ENCODE assay signal across 1 cellular context in the genomic region with DNA sequence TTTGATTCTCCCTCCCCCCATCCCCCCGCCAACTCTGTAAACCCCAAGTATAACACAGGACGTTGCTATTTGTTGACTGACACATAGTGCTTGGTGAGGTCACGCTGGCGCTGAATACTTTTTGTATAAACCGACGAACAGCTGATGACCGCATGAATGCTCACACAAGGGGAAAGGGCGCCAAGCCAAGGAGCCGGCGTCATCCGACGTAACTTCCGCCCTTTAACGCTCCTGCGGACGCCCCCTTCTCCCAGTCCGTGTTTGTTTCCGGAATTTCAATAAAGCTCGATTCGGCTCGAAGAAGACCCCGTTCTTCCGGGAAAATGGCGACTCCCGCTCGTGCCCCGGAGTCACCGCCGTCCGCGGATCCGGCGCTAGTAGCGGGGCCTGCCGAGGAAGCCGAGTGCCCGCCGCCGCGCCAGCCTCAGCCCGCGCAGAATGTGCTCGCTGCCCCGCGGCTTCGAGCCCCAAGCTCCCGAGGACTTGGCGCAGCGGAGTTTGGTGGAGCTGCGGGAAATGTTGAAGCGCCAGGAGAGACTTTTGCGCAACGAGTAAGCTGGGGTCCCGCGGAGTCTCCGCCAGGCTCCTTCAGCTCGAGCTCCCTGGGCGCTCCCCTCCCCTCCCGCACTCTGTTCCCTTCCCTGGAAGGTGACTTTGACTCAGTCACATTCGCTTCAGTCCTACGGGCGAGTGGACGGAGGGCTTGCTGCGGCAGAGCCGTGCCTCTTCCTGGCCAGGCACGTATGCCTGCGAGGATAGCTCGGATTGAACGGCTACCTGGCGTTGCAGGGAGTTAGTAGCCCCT.
TF ChIP-seq lines count a peak whose summit lies in the region.

Gene POLR2M (plus strand): TSS at position 310 of the 805 bp plus-strand sequence. CDS start 129 bp downstream, at position 439.

TF ChIP-seq in HEK293, 187 proteins besides CTCF, POLR2A, EP300 and RAD21 (continued from another document and continues in another):
- TF ChIP-seq ZBTB21 (tag by site-specific recombination; IDR thresholded peaks at IDR 0.05) (peak; percentile 98), ZNF335 (tag by site-specific recombination; conservative IDR thresholded peaks at IDR 0.05) (peak; percentile 93), ZNF558 (tag by site-specific recombination; IDR thresholded peaks at IDR 0.05) (0 out of 2 replicates have a peak, but pooled peaks have one; percentile 17), GLIS2 (tag by site-specific recombination; IDR thresholded peaks at IDR 0.05) (no peak), SETDB1 (IDR thresholded peaks at IDR 0.05; ENCODE audit: insufficient read length, low read length) (peak; percentile 45), TRIM28 (IDR thresholded peaks at IDR 0.05; ENCODE audit: borderline replicate concordance, low read length) (no peak), ZNF639 (tag by site-specific recombination; IDR thresholded peaks at IDR 0.05) (0 out of 2 replicates have a peak, but pooled peaks have one; percentile 24), ZBTB6 (tag by site-specific recombination; IDR thresholded peaks at IDR 0.05) (no peak), ZNF777 (tag by site-specific recombination; IDR thresholded peaks at IDR 0.05; ENCODE audit: borderline replicate concordance) (no peak), ZNF426 (tag by site-specific recombination; IDR thresholded peaks at IDR 0.05) (no peak), ZBTB8A (tag by site-specific recombination; IDR thresholded peaks at IDR 0.05) (peak; percentile 47), ZNF610 (tag by site-specific recombination; IDR thresholded peaks at IDR 0.05; ENCODE audit: borderline replicate concordance) (peak; percentile 46; the same call in 1 of the 2 replicates), ATF2 (tag by site-specific recombination; IDR thresholded peaks at IDR 0.05; ENCODE audit: low read depth) (peak; percentile 92), ZBTB17 (tag by site-specific recombination; IDR thresholded peaks at IDR 0.05) (peak; percentile 73), ZNF776 (tag by site-specific recombination; IDR thresholded peaks at IDR 0.05; ENCODE audit: borderline replicate concordance) (no peak), ZFP37 (tag by site-specific recombination; IDR thresholded peaks at IDR 0.05) (0 out of 2 replicates have a peak, but pooled peaks have one; percentile 69), ZNF26 (tag by site-specific recombination; IDR thresholded peaks at IDR 0.05) (no peak), GLI2 (tag by site-specific recombination; IDR thresholded peaks at IDR 0.05; ENCODE audit: borderline replicate concordance, low read depth) (no peak), REPIN1 (tag by site-specific recombination; IDR thresholded peaks at IDR 0.05; ENCODE audit: low read depth) (no peak), ZNF19 (tag by site-specific recombination; IDR thresholded peaks at IDR 0.05; ENCODE audit: low read depth) (no peak), ZBTB7A (tag by site-specific recombination; IDR thresholded peaks at IDR 0.05; ENCODE audit: low read depth) (0 out of 2 replicates have a peak, but pooled peaks have one; percentile 29), ZNF692 (tag by site-specific recombination; IDR thresholded peaks at IDR 0.05) (peak; percentile 58; the same call in 1 of the 2 replicates), ZNF596 (tag by site-specific recombination; IDR thresholded peaks at IDR 0.05) (no peak), ZNF266 (tag by site-specific recombination; IDR thresholded peaks at IDR 0.05; ENCODE audit: low read depth) (no peak), ZNF341 (tag by site-specific recombination; IDR thresholded peaks at IDR 0.05; ENCODE audit: low read depth) (0 out of 2 replicates have a peak, but pooled peaks have one; percentile 17), ZNF202 (tag by site-specific recombination; IDR thresholded peaks at IDR 0.05; ENCODE audit: borderline replicate concordance) (no peak), SP7 (tag by site-specific recombination; IDR thresholded peaks at IDR 0.05) (peak; percentile 71), KLF10 (tag by site-specific recombination; IDR thresholded peaks at IDR 0.05) (peak; percentile 74; the same call in 1 of the 2 replicates), MZF1 (tag by site-specific recombination; IDR thresholded peaks at IDR 0.05; ENCODE audit: borderline replicate concordance) (no peak)
- TF ChIP-seq, protein P1, sequence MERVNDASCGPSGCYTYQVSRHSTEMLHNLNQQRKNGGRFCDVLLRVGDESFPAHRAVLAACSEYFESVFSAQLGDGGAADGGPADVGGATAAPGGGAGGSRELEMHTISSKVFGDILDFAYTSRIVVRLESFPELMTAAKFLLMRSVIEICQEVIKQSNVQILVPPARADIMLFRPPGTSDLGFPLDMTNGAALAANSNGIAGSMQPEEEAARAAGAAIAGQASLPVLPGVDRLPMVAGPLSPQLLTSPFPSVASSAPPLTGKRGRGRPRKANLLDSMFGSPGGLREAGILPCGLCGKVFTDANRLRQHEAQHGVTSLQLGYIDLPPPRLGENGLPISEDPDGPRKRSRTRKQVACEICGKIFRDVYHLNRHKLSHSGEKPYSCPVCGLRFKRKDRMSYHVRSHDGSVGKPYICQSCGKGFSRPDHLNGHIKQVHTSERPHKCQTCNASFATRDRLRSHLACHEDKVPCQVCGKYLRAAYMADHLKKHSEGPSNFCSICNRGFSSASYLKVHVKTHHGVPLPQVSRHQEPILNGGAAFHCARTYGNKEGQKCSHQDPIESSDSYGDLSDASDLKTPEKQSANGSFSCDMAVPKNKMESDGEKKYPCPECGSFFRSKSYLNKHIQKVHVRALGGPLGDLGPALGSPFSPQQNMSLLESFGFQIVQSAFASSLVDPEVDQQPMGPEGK (tag by site-specific recombination; IDR thresholded peaks at IDR 0.05), result 0 out of 2 replicates have a peak, but pooled peaks have one; percentile 31
- TF ChIP-seq, protein P2, sequence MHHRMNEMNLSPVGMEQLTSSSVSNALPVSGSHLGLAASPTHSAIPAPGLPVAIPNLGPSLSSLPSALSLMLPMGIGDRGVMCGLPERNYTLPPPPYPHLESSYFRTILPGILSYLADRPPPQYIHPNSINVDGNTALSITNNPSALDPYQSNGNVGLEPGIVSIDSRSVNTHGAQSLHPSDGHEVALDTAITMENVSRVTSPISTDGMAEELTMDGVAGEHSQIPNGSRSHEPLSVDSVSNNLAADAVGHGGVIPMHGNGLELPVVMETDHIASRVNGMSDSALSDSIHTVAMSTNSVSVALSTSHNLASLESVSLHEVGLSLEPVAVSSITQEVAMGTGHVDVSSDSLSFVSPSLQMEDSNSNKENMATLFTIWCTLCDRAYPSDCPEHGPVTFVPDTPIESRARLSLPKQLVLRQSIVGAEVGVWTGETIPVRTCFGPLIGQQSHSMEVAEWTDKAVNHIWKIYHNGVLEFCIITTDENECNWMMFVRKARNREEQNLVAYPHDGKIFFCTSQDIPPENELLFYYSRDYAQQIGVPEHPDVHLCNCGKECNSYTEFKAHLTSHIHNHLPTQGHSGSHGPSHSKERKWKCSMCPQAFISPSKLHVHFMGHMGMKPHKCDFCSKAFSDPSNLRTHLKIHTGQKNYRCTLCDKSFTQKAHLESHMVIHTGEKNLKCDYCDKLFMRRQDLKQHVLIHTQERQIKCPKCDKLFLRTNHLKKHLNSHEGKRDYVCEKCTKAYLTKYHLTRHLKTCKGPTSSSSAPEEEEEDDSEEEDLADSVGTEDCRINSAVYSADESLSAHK (tag by site-specific recombination; IDR thresholded peaks at IDR 0.05), result no peak
- TF ChIP-seq, protein P3, sequence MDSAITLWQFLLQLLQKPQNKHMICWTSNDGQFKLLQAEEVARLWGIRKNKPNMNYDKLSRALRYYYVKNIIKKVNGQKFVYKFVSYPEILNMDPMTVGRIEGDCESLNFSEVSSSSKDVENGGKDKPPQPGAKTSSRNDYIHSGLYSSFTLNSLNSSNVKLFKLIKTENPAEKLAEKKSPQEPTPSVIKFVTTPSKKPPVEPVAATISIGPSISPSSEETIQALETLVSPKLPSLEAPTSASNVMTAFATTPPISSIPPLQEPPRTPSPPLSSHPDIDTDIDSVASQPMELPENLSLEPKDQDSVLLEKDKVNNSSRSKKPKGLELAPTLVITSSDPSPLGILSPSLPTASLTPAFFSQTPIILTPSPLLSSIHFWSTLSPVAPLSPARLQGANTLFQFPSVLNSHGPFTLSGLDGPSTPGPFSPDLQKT (IDR thresholded peaks at IDR 0.05; ENCODE audit: borderline replicate concordance, low read depth, low read length), result no peak; the same call in 1 of the 2 replicates
- TF ChIP-seq, protein P4, sequence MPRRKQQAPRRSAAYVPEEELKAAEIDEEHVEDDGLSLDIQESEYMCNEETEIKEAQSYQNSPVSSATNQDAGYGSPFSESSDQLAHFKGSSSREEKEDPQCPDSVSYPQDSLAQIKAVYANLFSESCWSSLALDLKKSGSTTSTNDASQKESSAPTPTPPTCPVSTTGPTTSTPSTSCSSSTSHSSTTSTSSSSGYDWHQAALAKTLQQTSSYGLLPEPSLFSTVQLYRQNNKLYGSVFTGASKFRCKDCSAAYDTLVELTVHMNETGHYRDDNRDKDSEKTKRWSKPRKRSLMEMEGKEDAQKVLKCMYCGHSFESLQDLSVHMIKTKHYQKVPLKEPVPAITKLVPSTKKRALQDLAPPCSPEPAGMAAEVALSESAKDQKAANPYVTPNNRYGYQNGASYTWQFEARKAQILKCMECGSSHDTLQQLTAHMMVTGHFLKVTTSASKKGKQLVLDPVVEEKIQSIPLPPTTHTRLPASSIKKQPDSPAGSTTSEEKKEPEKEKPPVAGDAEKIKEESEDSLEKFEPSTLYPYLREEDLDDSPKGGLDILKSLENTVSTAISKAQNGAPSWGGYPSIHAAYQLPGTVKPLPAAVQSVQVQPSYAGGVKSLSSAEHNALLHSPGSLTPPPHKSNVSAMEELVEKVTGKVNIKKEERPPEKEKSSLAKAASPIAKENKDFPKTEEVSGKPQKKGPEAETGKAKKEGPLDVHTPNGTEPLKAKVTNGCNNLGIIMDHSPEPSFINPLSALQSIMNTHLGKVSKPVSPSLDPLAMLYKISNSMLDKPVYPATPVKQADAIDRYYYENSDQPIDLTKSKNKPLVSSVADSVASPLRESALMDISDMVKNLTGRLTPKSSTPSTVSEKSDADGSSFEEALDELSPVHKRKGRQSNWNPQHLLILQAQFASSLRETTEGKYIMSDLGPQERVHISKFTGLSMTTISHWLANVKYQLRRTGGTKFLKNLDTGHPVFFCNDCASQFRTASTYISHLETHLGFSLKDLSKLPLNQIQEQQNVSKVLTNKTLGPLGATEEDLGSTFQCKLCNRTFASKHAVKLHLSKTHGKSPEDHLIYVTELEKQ (tag by site-specific recombination; IDR thresholded peaks at IDR 0.05; ENCODE audit: borderline replicate concordance), result no peak
